8 cellular contexts compared by ENCODE assay signal in the genomic region with DNA sequence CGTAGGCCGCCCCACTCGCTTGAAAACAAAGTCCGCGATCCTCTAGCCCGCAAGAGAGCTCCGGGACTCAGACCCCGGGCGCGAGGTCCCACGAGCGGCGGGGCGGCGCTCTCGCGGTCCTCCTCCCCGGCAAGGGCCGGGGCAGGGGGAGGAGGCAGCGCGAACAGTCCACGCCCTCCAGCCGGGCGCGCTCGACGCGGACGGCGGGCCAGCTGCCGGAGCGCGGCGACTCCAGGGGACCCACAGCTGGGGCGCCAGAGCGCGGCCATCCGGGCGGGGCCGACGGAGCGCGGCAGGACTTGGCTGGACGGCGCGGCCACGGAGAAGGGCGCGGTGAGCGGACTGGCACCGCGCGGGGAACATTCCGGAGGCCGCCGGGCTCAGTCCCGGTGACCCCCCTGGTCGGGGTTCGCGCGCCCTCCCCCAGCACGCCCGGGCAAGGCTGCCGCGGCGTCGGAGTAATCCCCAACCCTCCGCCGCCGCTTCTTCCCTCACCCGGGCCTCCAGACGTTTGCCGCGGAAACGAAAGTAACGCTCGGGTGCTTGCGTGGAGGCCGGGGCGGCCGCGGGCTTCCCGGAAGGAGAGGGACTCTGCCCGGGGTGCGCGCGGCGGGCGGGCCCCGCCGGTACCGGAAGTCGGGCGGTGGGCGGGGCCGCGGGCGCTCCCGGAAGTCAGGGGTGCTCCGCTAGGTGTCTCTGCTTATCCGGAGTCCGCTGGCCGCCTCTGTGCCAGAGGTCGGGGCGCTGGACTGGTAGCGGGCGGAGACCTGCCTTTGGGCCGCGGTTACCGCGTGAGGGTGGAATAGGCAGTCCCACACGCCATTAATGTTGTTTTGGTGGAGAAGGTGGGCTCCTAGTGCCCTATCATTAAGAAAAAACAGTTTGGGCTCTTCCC. TPM values are rescaled to one million over a fixed set of nuclear protein-coding genes. Genes with fewer than 3 reads are reported as not detected.
DNase-seq lines count a peak whose midpoint lies in the region; ATAC-seq and TF ChIP-seq lines count a peak whose summit lies in the region.

A gene (plus strand): TSS at position 166 of the 895 bp plus-strand sequence. CDS start 8,330 bp downstream, outside the sequence.

- intact Hi-C loops in PC-9 (cut with micrococcal nuclease; ENCODE audit: unreplicated experiment), result loop anchor here (2.0 to 10.0 kb wide), 4 partner anchors 49 to 304 kb away; a partner anchor contains a TSS

- no peaks in the 10 kb centered on the region; the same call in 1 of the 2 replicates for H4K20me1 ChIP-seq in PC-9 (ENCODE audit: insufficient read depth)

- H3K4me1 ChIP-seq in PC-9 (replicated peaks; ENCODE audit: insufficient read depth), result peaks cover 11% of the 10 kb centered on the region

- H3K9me3 ChIP-seq in PC-9 (ENCODE audit: insufficient read depth, low read depth), result no peaks in the 10 kb centered on the region

- peak within 1 kb of the TSS; percentile 90 for H3K4me3 Mint-ChIP-seq in activated T-cell treated with anti-CD3 and anti-CD28 coated beads, Interleukin-2, amount 50 U/mL, for 4 hours
- peak within 1 kb of the TSS; percentile 88 for H3K4me3 Mint-ChIP-seq in stimulated activated effector memory CD8-positive, alpha-beta T cell treated with anti-CD3 and anti-CD28 coated beads, Interleukin-12 subunit alpha, Interleukin-12 subunit beta, amount 100 ng/mL, for 72 hours

- H3F3A ChIP-seq in PC-9 (ENCODE audit: insufficient read depth, low read depth), result peaks cover 16% of the 10 kb centered on the region; the same call in 1 of the 2 replicates

- H3K36me3 Mint-ChIP-seq in activated T-cell treated with anti-CD3 and anti-CD28 coated beads, Interleukin-2, amount 50 U/mL, for 4 hours (ENCODE audit: insufficient read depth), result peaks cover 3% of the 10 kb centered on the region
- peaks cover 58% of the 10 kb centered on the region for H3K36me3 Mint-ChIP-seq in stimulated activated effector memory CD8-positive, alpha-beta T cell treated with anti-CD3 and anti-CD28 coated beads, Interleukin-12 subunit alpha, Interleukin-12 subunit beta, amount 100 ng/mL, for 72 hours

- BruUV-seq in PC-9 (replicated peaks; lab: Mats Ljungman, UMichigan), result TSS peak; percentile 97

- ATAC-seq in GM21526 (IDR thresholded peaks at IDR 0.05; ENCODE audit: low FRiP score, unreplicated experiment), result peak; percentile 79
- peak; percentile 83 for ATAC-seq in activated T-cell treated with anti-CD3 and anti-CD28 coated beads, Interleukin-2, amount 50 U/mL, for 4 hours
- peak; percentile 94 for ATAC-seq in esophagus mucosa
- ATAC-seq in stimulated activated effector memory CD8-positive, alpha-beta T cell treated with anti-CD3 and anti-CD28 coated beads, Interleukin-12 subunit alpha, Interleukin-12 subunit beta, amount 100 ng/mL, for 72 hours, result peak; percentile 88

- peak within 1 kb of the TSS; percentile 82 for H2AFZ ChIP-seq in PC-9

- H3K27me3 ChIP-seq in PC-9 (ENCODE audit: insufficient read depth, low read depth), result no peaks in the 10 kb centered on the region

- peak within 1 kb of the TSS; percentile 96 for H3K27ac Mint-ChIP-seq in stimulated activated effector memory CD8-positive, alpha-beta T cell treated with anti-CD3 and anti-CD28 coated beads, Interleukin-12 subunit alpha, Interleukin-12 subunit beta, amount 100 ng/mL, for 72 hours

- no peak for TF ChIP-seq CTCF in PC-9 (conservative IDR thresholded peaks at IDR 0.05)

- peak within 1 kb of the TSS; percentile 76 for H3K4me2 ChIP-seq in PC-9

- H3K79me2 ChIP-seq in PC-9 (ENCODE audit: low read depth), result peaks cover 41% of the 10 kb centered on the region

- POLR2A ChIA-PET in PC-9 (lab: Charles Lee; ENCODE audit: unreplicated experiment), result interaction anchor here (0.6 to 1.0 kb wide), 2 partner anchors 227 to 1743 kb away, joined by 4 to 5 read pairs; a partner anchor contains a TSS

- H3K4me3 ChIP-seq in PC-9, result peak within 1 kb of the TSS; percentile 89

- CTCF ChIA-PET in PC-9 (lab: Charles Lee), result interaction anchor here (0.8 to 1.0 kb wide), 2 partner anchors 69 to 1926 kb away, joined by 3 read pairs; a partner anchor contains a TSS

- H3K36me3 ChIP-seq in PC-9 (ENCODE audit: low read depth), result no peaks in the 10 kb centered on the region

- peak; percentile 97 for DNase-seq in DMS53 (lab: John Stamatoyannopoulos, UW)
- DNase-seq in HuH-7 (ENCODE audit: low spot score), result peak; percentile 91
- DNase-seq in PC-9, result peak; percentile 70 to 93
- peak; percentile 93 for DNase-seq in activated T-cell treated with anti-CD3 and anti-CD28 coated beads, Interleukin-2, amount 50 U/mL, for 4 hours
- DNase-seq in myocyte (ENCODE audit: low read depth), result peak; percentile 90
- DNase-seq in stimulated activated effector memory CD8-positive, alpha-beta T cell treated with anti-CD3 and anti-CD28 coated beads, Interleukin-12 subunit alpha, Interleukin-12 subunit beta, amount 100 ng/mL, for 72 hours (ENCODE audit: low spot score in 2 of 2), result peak; percentile 93 to 98

- no peaks in the 10 kb centered on the region for H3K9me3 Mint-ChIP-seq in activated T-cell treated with anti-CD3 and anti-CD28 coated beads, Interleukin-2, amount 50 U/mL, for 4 hours
- H3K9me3 Mint-ChIP-seq in stimulated activated effector memory CD8-positive, alpha-beta T cell treated with anti-CD3 and anti-CD28 coated beads, Interleukin-12 subunit alpha, Interleukin-12 subunit beta, amount 100 ng/mL, for 72 hours, result no peaks in the 10 kb centered on the region

- H3K27ac ChIP-seq in PC-9, result peak within 1 kb of the TSS; percentile 83

- no peaks in the 10 kb centered on the region for H3K27me3 Mint-ChIP-seq in activated T-cell treated with anti-CD3 and anti-CD28 coated beads, Interleukin-2, amount 50 U/mL, for 4 hours (ENCODE audit: low read depth)

- H3K4me1 Mint-ChIP-seq in activated T-cell treated with anti-CD3 and anti-CD28 coated beads, Interleukin-2, amount 50 U/mL, for 4 hours (ENCODE audit: low read depth), result peaks cover 62% of the 10 kb centered on the region
- H3K4me1 Mint-ChIP-seq in stimulated activated effector memory CD8-positive, alpha-beta T cell treated with anti-CD3 and anti-CD28 coated beads, Interleukin-12 subunit alpha, Interleukin-12 subunit beta, amount 100 ng/mL, for 72 hours, result peaks cover 52% of the 10 kb centered on the region

- H3K9me2 ChIP-seq in PC-9 (ENCODE audit: insufficient read depth), result no peaks in the 10 kb centered on the region

RNA-seq across cellular contexts. Expression of the gene that starts here (rescaled TPM):
- 13.9 and 14.8 TPM in 2 replicates for total RNA-seq in PC-9 (2021)
- 10 to 100 TPM; 16.5 to 17.4 (median 16.6) TPM for total RNA-seq in activated T-cell treated with anti-CD3 and anti-CD28 coated beads, Interleukin-2, amount 50 U/mL, for 4 hours
- 16.2 TPM for total RNA-seq in esophagus mucosa
- total RNA-seq in myocyte, result 8.9 and 9.8 TPM in 2 replicates
- 11.9 TPM for polyA plus RNA-seq in myocyte (2012)

Comparison
In these comparisons a context has a peak if more than half of its experiments do, and no peak if none do; other contexts are left out.
1. Peak in every context shown above with its lines: DNase-seq, ATAC-seq, H3K4me3 ChIP-seq and H3K27ac ChIP-seq.